ENCODE assay signal across 1 cellular context in genomic region chr16:66899945-66900688, GRCh38.
TF ChIP-seq lines count a peak whose summit lies in the region.

No MANE protein-coding gene starts in this region.

TF ChIP-seq in K562, 482 proteins besides CTCF, POLR2A, EP300 and RAD21 (continued from another document and continues in another):
- TF ChIP-seq E2F6 (IDR thresholded peaks at IDR 0.05; ENCODE audit: borderline replicate concordance in 1 of 2, extremely low read depth in 1 of 2, insufficient read depth in 1 of 2, insufficient read length in 1 of 2, low read depth in 1 of 2, low read length in 1 of 2, poor library complexity in 1 of 2, severe bottlenecking in 1 of 2) (peak in 1 of 2 experiments; percentile 47), ETV6 (IDR thresholded peaks at IDR 0.05; ENCODE audit: borderline replicate concordance in 1 of 2, low read depth in 2 of 2, low read length in 1 of 2) (no peak), ETV6 (CRISPR knock-in tag; IDR thresholded peaks at IDR 0.05; ENCODE audit: borderline replicate concordance) (no peak), STAT5B (CRISPR knock-in tag; IDR thresholded peaks at IDR 0.05) (no peak), ZNF384 (IDR thresholded peaks at IDR 0.05; ENCODE audit: low read depth, low read length) (0 out of 2 replicates have a peak, but pooled peaks have one; percentile 14), RNF2 (IDR thresholded peaks at IDR 0.05) (peak; percentile 94), MBD1 (CRISPR knock-in tag; IDR thresholded peaks at IDR 0.05) (no peak), DEAF1 (CRISPR knock-in tag; IDR thresholded peaks at IDR 0.05) (no peak), ZNF217 (CRISPR knock-in tag; IDR thresholded peaks at IDR 0.05) (no peak), ILK (tag; IDR thresholded peaks at IDR 0.05; ENCODE audit: borderline replicate concordance, low read depth) (no peak), RBM15 (IDR thresholded peaks at IDR 0.05; ENCODE audit: insufficient read depth, low read length) (no peak), MNT (conservative IDR thresholded peaks at IDR 0.05) (peak; percentile 43 to 74), USF1 (CRISPR knock-in tag; IDR thresholded peaks at IDR 0.05) (peak; percentile 81), NKRF (IDR thresholded peaks at IDR 0.05; ENCODE audit: borderline replicate concordance) (no peak; the same call in 1 of the 2 replicates), HEY1 (CRISPR knock-in tag; IDR thresholded peaks at IDR 0.05; ENCODE audit: borderline replicate concordance) (no peak), BMI1 (IDR thresholded peaks at IDR 0.05; ENCODE audit: low read length) (no peak), ZFP91 (CRISPR knock-in tag; IDR thresholded peaks at IDR 0.05) (no peak), PREB (CRISPR knock-in tag; IDR thresholded peaks at IDR 0.05) (peak; percentile 43; the same call in 1 of the 2 replicates), HIVEP1 (CRISPR knock-in tag; IDR thresholded peaks at IDR 0.05) (no peak), FIP1L1 (IDR thresholded peaks at IDR 0.05; ENCODE audit: low read depth, low read length, poor library complexity, severe bottlenecking) (no peak), NCOA6 (IDR thresholded peaks at IDR 0.05) (0 out of 2 replicates have a peak, but pooled peaks have one; percentile 42), CUX1 (CRISPR knock-in tag; IDR thresholded peaks at IDR 0.05) (peak; percentile 68), ZNF445 (CRISPR knock-in tag; IDR thresholded peaks at IDR 0.05; ENCODE audit: low read depth) (0 out of 2 replicates have a peak, but pooled peaks have one; percentile 7), ETV5 (CRISPR knock-in tag; IDR thresholded peaks at IDR 0.05; ENCODE audit: low read depth) (no peak), DPF2 (IDR thresholded peaks at IDR 0.05) (peak; percentile 94), E2F1 (CRISPR knock-in tag; IDR thresholded peaks at IDR 0.05) (no peak), L3MBTL2 (IDR thresholded peaks at IDR 0.05) (peak; percentile 83), AFF1 (IDR thresholded peaks at IDR 0.05; ENCODE audit: low read depth in 1 of 2, partially characterized antibody in 2 of 2) (peak; percentile 64 to 77)
